ENCODE assay signal across 7 cellular contexts in genomic region chr2:133448195-133448594, GRCh38.
"Had no signal": no experiment of that assay in that cellular context is flagged by ENCODE, and none has a peak within 500 bp of the region (broad histone marks: within the 10 kb centered on the region; RNA-seq: fewer than 3 reads in every experiment).

No MANE protein-coding gene starts in this region.

- DNase-seq: H9, HCEC 1CT, KBM-7 had no signal

- H3K4me3 ChIP-seq: GM23338 had no signal

- ATAC-seq: GM23338, HepG2 had no signal

- H3K27ac ChIP-seq: HL-60, KMS-11 had no signal
